ENCODE assay signal across 8 cellular contexts in the genomic region with DNA sequence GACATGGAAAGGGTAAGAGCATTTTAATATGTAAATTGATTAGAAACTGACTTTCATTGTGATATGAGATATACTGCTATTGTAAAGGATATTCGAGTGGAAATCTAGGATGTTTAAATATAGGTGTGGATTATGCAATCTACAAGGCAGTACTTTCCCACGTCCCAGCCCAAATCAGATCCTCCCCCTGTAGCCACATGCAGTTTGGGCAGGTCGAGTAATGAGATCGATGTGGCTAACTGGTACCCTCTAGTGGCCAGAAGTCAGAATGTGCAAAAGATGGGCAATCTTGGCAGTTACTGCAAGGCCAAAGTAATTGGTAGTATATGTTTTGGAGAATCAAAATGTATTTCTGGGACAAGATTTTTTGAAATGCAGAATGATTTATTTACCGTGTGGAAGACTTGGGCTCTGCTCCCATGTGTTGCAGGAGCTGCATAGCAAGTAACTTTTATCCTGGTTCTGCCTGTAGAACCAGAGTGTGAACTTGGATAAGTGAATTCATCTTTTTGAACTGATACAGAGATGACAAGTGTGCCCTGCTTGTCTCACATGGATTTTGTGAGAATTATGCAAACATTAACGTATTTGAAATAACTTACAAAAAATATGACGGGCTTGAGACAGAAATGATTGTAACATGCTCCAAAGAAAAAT.
DNase-seq lines count a peak whose midpoint lies in the region; ATAC-seq and TF ChIP-seq lines count a peak whose summit lies in the region.

No MANE protein-coding gene starts in this region.

- H3K36me3 Mint-ChIP-seq in activated CD4-positive, alpha-beta T cell treated with anti-CD3 and anti-CD28 coated beads, Interleukin-2, amount 10 ng/mL, durations not matched to agents 7 days and 5 days (ENCODE audit: low read depth) = no peaks in the 10 kb centered on the region

- no peak overlapping the region for H3K27ac Mint-ChIP-seq in activated CD4-positive, alpha-beta T cell treated with anti-CD3 and anti-CD28 coated beads, Interleukin-2, amount 10 ng/mL, durations not matched to agents 7 days and 5 days

- DNase-seq in NCI-H146 (lab: John Stamatoyannopoulos, UW) = peak; percentile 17
- no peak for DNase-seq in NCI-H146 treated with DMSO at 0.1 percent for 48 hours (lab: John Stamatoyannopoulos, UW; ENCODE audit: unreplicated experiment)
- peak; percentile 19 for DNase-seq in NCI-H2227 treated with DMSO at 0.1 percent for 48 hours (lab: John Stamatoyannopoulos, UW)
- DNase-seq in activated CD4-positive, alpha-beta T cell treated with anti-CD3 and anti-CD28 coated beads, Interleukin-2, amount 10 ng/mL, durations not matched to agents 7 days and 5 days = peak; percentile 63
- DNase-seq in erythroblast (lab: John Stamatoyannopoulos, UW) = peak; percentile 56 to 73
- peak; percentile 43 for DNase-seq in mucosa of gallbladder (ENCODE audit: low spot score)
- DNase-seq in superior temporal gyrus (ENCODE audit: extremely low spot score) = peak; percentile 96

- CTCF ChIA-PET in activated CD4-positive, alpha-beta T cell treated with anti-CD3 and anti-CD28 coated beads, Interleukin-2, amount 10 ng/mL, durations not matched to agents 7 days and 5 days (lab: Charles Lee) = no interaction called here

- no peaks in the 10 kb centered on the region for H3K9me3 Mint-ChIP-seq in activated CD4-positive, alpha-beta T cell treated with anti-CD3 and anti-CD28 coated beads, Interleukin-2, amount 10 ng/mL, durations not matched to agents 7 days and 5 days

- POLR2A ChIA-PET in activated CD4-positive, alpha-beta T cell treated with anti-CD3 and anti-CD28 coated beads, Interleukin-2, amount 10 ng/mL, durations not matched to agents 7 days and 5 days (lab: Charles Lee) = no interaction called here

- no peak overlapping the region for H3K4me3 Mint-ChIP-seq in activated CD4-positive, alpha-beta T cell treated with anti-CD3 and anti-CD28 coated beads, Interleukin-2, amount 10 ng/mL, durations not matched to agents 7 days and 5 days

- H3K4me1 Mint-ChIP-seq in activated CD4-positive, alpha-beta T cell treated with anti-CD3 and anti-CD28 coated beads, Interleukin-2, amount 10 ng/mL, durations not matched to agents 7 days and 5 days = no peaks in the 10 kb centered on the region

- no peaks in the 10 kb centered on the region for H3K27me3 Mint-ChIP-seq in activated CD4-positive, alpha-beta T cell treated with anti-CD3 and anti-CD28 coated beads, Interleukin-2, amount 10 ng/mL, durations not matched to agents 7 days and 5 days

- TF ChIP-seq POLR2A in erythroblast (IDR thresholded peaks at IDR 0.05; ENCODE audit: low read length) = no peak

- ATAC-seq in HG02588 (IDR thresholded peaks at IDR 0.05; ENCODE audit: unreplicated experiment) = peak; percentile 64
